8 cellular contexts compared by ENCODE assay signal in genomic region chr3:142148871-142149860, GRCh38. TPM values are rescaled to one million over a fixed set of nuclear protein-coding genes. Genes with fewer than 3 reads are reported as not detected.
DNase-seq lines count a peak whose midpoint lies in the region; ATAC-seq, FAIRE-seq and TF ChIP-seq lines count a peak whose summit lies in the region.

Gene TFDP2 (minus strand): TSS chr3:142149544. CDS start chr3:142101749, 47,795 bp downstream.

- H3K27ac ChIP-seq in endodermal cell (ENCODE audit: low read depth, low read length) (peak within 1 kb of the TSS; percentile 79), mesodermal cell (ENCODE audit: low read depth, low read length, severe bottlenecking) (peak within 1 kb of the TSS; percentile 78)

- BruUV-seq in Calu3 (replicated peaks; lab: Mats Ljungman, UMichigan), result no TSS peak

- no peaks in the 10 kb centered on the region for H3K9me3 Mint-ChIP-seq in Calu3 (ENCODE audit: low read depth, unreplicated experiment)
- H3K9me3 Mint-ChIP-seq in endodermal cell, result no peaks in the 10 kb centered on the region

- H3K4me3 ChIP-seq in NT2/D1 (ENCODE audit: insufficient read length, low read depth) (peak within 1 kb of the TSS; percentile 73), endodermal cell (ENCODE audit: low read length) (peak within 1 kb of the TSS; percentile 91), mesodermal cell (ENCODE audit: extremely low read depth, insufficient read depth, low read length, poor library complexity, severe bottlenecking) (peak within 1 kb of the TSS; percentile 69)

- H3K4me3 Mint-ChIP-seq in Calu3 (ENCODE audit: low read depth, unreplicated experiment), result peak within 1 kb of the TSS; percentile 93
- peak within 1 kb of the TSS; percentile 73 for H3K4me3 Mint-ChIP-seq in endodermal cell

- H3K9me3 ChIP-seq in NT2/D1 (ENCODE audit: insufficient read depth, low read length), result no peaks in the 10 kb centered on the region
- no peaks in the 10 kb centered on the region for H3K9me3 ChIP-seq in endodermal cell (ENCODE audit: control insufficient read depth, low read length)
- no peaks in the 10 kb centered on the region for H3K9me3 ChIP-seq in mesodermal cell (ENCODE audit: control insufficient read depth, low read length)

- H3K4me1 Mint-ChIP-seq in Calu3 (ENCODE audit: low read depth, unreplicated experiment) (peaks cover 19% of the 10 kb centered on the region), endodermal cell (peaks cover 7% of the 10 kb centered on the region)

- H3K4me1 ChIP-seq in NT2/D1 (ENCODE audit: insufficient read depth, insufficient read length), result no peaks in the 10 kb centered on the region
- H3K4me1 ChIP-seq in endodermal cell (ENCODE audit: control insufficient read depth, insufficient read depth, low read length), result no peaks in the 10 kb centered on the region
- no peaks in the 10 kb centered on the region for H3K4me1 ChIP-seq in mesodermal cell (ENCODE audit: control insufficient read depth, insufficient read depth, low read length, poor library complexity, severe bottlenecking)

- H3K27ac Mint-ChIP-seq in Calu3 (ENCODE audit: unreplicated experiment) (peak within 1 kb of the TSS; percentile 36), endodermal cell (peak within 1 kb of the TSS; percentile 85)

- CTCF ChIA-PET in Calu3 (lab: Charles Lee), result interaction anchor here (0.6 kb wide), 2 partner anchors 23 to 68 kb away, joined by 3 to 8 read pairs; no protein-coding TSS in a partner anchor

- H3K36me3 Mint-ChIP-seq in Calu3 (ENCODE audit: insufficient read depth, unreplicated experiment) (peaks cover 23% of the 10 kb centered on the region), endodermal cell (ENCODE audit: low read depth) (no peaks in the 10 kb centered on the region)

- no peaks in the 10 kb centered on the region for H3K36me3 ChIP-seq in NT2/D1 (ENCODE audit: insufficient read depth, insufficient read length, low read length)
- no peaks in the 10 kb centered on the region for H3K36me3 ChIP-seq in endodermal cell (ENCODE audit: control insufficient read depth, insufficient read depth, low read length)
- no peaks in the 10 kb centered on the region for H3K36me3 ChIP-seq in mesodermal cell (ENCODE audit: control insufficient read depth, insufficient read depth, low read length)

- no peak for TF ChIP-seq CTCF in Calu3 (IDR thresholded peaks at IDR 0.05; ENCODE audit: unreplicated experiment)
- no peak for TF ChIP-seq CTCF in endodermal cell (conservative IDR thresholded peaks at IDR 0.05)

- peak; percentile 95 for FAIRE-seq in HTR-8/SVneo (lab: Jason Lieb, UNC)

- intact Hi-C loops in Calu3 (cut with micrococcal nuclease; ENCODE audit: unreplicated experiment), result loop anchor here (2.0 kb wide), 1 partner anchor 22 kb away; no protein-coding TSS in a partner anchor

- WGBS in endodermal cell (ENCODE audit: insufficient coverage in 1 of 2, insufficient read length in 1 of 2), 2 experiments, result 0 to 1% methylated on average over 24 to 91 of the region's 91 CpGs
- WGBS in mesodermal cell (ENCODE audit: insufficient coverage in 2 of 2), 2 experiments, result 0 to 1% methylated on average over 66 to 79 of the region's 91 CpGs

- peaks cover 33% of the 10 kb centered on the region for H3K27me3 ChIP-seq in NT2/D1 (ENCODE audit: insufficient read depth, insufficient read length)
- peaks cover 4% of the 10 kb centered on the region for H3K27me3 ChIP-seq in endodermal cell (ENCODE audit: control insufficient read depth, insufficient read depth, low read length, poor library complexity, severe bottlenecking)

- H3K9ac ChIP-seq in NT2/D1 (ENCODE audit: insufficient read length, low read depth) (peak within 1 kb of the TSS; percentile 76), endodermal cell (ENCODE audit: extremely low read depth, low read length, poor library complexity, severe bottlenecking) (peak within 1 kb of the TSS; percentile 87)

- H3K27me3 Mint-ChIP-seq in Calu3 (ENCODE audit: unreplicated experiment) (no peaks in the 10 kb centered on the region), endodermal cell (ENCODE audit: insufficient read depth) (peaks cover 9% of the 10 kb centered on the region)

- ATAC-seq in GM21381 (IDR thresholded peaks at IDR 0.05; ENCODE audit: unreplicated experiment), result peak; percentile 99

- peak; percentile 97 for DNase-seq in Calu3
- DNase-seq in HTR-8/SVneo (ENCODE audit: insufficient read length, low spot score), result peak; percentile 90
- peak; percentile 84 for DNase-seq in NT2/D1 (ENCODE audit: low read depth, low spot score)
- DNase-seq in activated CD8-positive, alpha-beta memory T cell treated with anti-CD3 and anti-CD28 coated beads, Interleukin-2, amount 50 U/mL, for 24 hours (ENCODE audit: extremely low read depth), result peak; percentile 53
- peak; percentile 97 for DNase-seq in endodermal cell
- DNase-seq in stimulated activated CD8-positive, alpha-beta memory T cell treated with anti-CD3 and anti-CD28 coated beads, Interleukin-15, amount 100 ng/mL, for 4 hours (ENCODE audit: low read depth in 2 of 2), result peak; percentile 60 to 61

RNA-seq across cellular contexts. Expression of gene TFDP2, which starts in this region (rescaled TPM):
- 51.8 and 54.8 TPM in 2 replicates for total RNA-seq in Calu3 (2022)
- 10 to 100 TPM; 62.7 to 76.4 TPM for total RNA-seq in endodermal cell
- 137 TPM for polyA plus RNA-seq in endodermal cell (2013, experiment 1 of 2)
- polyA plus RNA-seq in endodermal cell (2013, experiment 2 of 2), result 109 TPM
- polyA plus RNA-seq in mesodermal cell (2013, experiment 1 of 2), result 61.6 TPM
- polyA plus RNA-seq in mesodermal cell (2013, experiment 2 of 2), result 73.9 TPM

Comparison
In these comparisons a context has a peak if more than half of its experiments do, and no peak if none do; other contexts are left out.
1. Peak in every context shown above with its lines: DNase-seq, ATAC-seq, H3K4me3 ChIP-seq and H3K27ac ChIP-seq.